8 cellular contexts compared by ENCODE assay signal in genomic region chr14:67943947-67944346, GRCh38.
A peak's percentile ranks its signal among the peaks of the same experiment; 100 is the strongest.
DNase-seq lines count a peak whose midpoint lies in the region; ATAC-seq and TF ChIP-seq lines count a peak whose summit lies in the region.

No MANE protein-coding gene starts in this region.

- H3K27ac Mint-ChIP-seq in natural killer cell: no peak overlapping the region
- H3K27ac Mint-ChIP-seq in natural killer cell treated with Interleukin-12 subunit alpha and Interleukin-12 subunit beta and Interleukin-15 and Interleukin-18, amount 100 ng/mL, for 72 hours: no peak overlapping the region

- H3K27me3 ChIP-seq in right lobe of liver: no peaks in the 10 kb centered on the region

- H3K27ac ChIP-seq in right lobe of liver: peak overlapping the region in 2 of 3 donors; percentile 9 to 95

- H3K9me3 Mint-ChIP-seq in natural killer cell: no peaks in the 10 kb centered on the region
- no peaks in the 10 kb centered on the region for H3K9me3 Mint-ChIP-seq in natural killer cell treated with Interleukin-12 subunit alpha and Interleukin-12 subunit beta and Interleukin-15 and Interleukin-18, amount 100 ng/mL, for 72 hours

- TF ChIP-seq CTCF in natural killer cell (IDR thresholded peaks at IDR 0.05) (peak; percentile 78), right lobe of liver (IDR thresholded peaks at IDR 0.05) (peak; percentile 62 to 96 (median 70))

- no peak overlapping the region for H3K4me3 Mint-ChIP-seq in natural killer cell
- H3K4me3 Mint-ChIP-seq in natural killer cell treated with Interleukin-12 subunit alpha and Interleukin-12 subunit beta and Interleukin-15 and Interleukin-18, amount 100 ng/mL, for 72 hours: no peak overlapping the region

- H3K4me1 ChIP-seq in right lobe of liver: peaks cover 0 to 42% (median 18%) of the 10 kb centered on the region in 4 donors

- intact Hi-C loops in natural killer cell (cut with micrococcal nuclease): loop anchor here (2.0 to 10.0 kb wide), 2 partner anchors 311 to 873 kb away; no protein-coding TSS in a partner anchor
- intact Hi-C loops in right lobe of liver (cut with DNase I): no loop called here

- DNase-seq in natural killer cell (no peak), NCI-H146 treated with DMSO at 0.1 percent for 48 hours (lab: John Stamatoyannopoulos, UW; ENCODE audit: unreplicated experiment) (peak; percentile 47), T follicular helper cell (ENCODE audit: low read depth) (peak; percentile 22), dedifferentiated amniotic fluid mesenchymal stem cell (ENCODE audit: extremely low spot score) (peak; percentile 92), right lobe of liver (peak in 2 of 3 donors; percentile 31 to 66)
- no peak for DNase-seq in natural killer cell treated with Interleukin-12 subunit alpha and Interleukin-12 subunit beta and Interleukin-15 and Interleukin-18, amount 100 ng/mL, for 72 hours (ENCODE audit: low spot score)
- peak; percentile 9 for DNase-seq in stimulated activated CD8-positive, alpha-beta memory T cell treated with anti-CD3 and anti-CD28 coated beads, Interleukin-15, amount 100 ng/mL, for 1 hour (ENCODE audit: low read depth)

- H3K4me3 ChIP-seq in right lobe of liver: no peak overlapping the region

- no peaks in the 10 kb centered on the region for H3K27me3 Mint-ChIP-seq in natural killer cell (ENCODE audit: low read depth in 2 of 2)
- H3K27me3 Mint-ChIP-seq in natural killer cell treated with Interleukin-12 subunit alpha and Interleukin-12 subunit beta and Interleukin-15 and Interleukin-18, amount 100 ng/mL, for 72 hours: no peaks in the 10 kb centered on the region

- no peaks in the 10 kb centered on the region for H3K36me3 ChIP-seq in right lobe of liver

- no peaks in the 10 kb centered on the region for H3K9me3 ChIP-seq in right lobe of liver

- WGBS in right lobe of liver (ENCODE audit: insufficient coverage, low coverage, low lambda C conversion rate, missing lambda C conversion rate): 12% methylated on average over 3 of the region's 3 CpGs

- H3K36me3 Mint-ChIP-seq in natural killer cell: no peaks in the 10 kb centered on the region
- H3K36me3 Mint-ChIP-seq in natural killer cell treated with Interleukin-12 subunit alpha and Interleukin-12 subunit beta and Interleukin-15 and Interleukin-18, amount 100 ng/mL, for 72 hours: no peaks in the 10 kb centered on the region

- no peak for TF ChIP-seq POLR2A in right lobe of liver (IDR thresholded peaks at IDR 0.05)

- ATAC-seq in natural killer cell (peak; percentile 70 to 79 (median 78)), right lobe of liver (peak; percentile 52 to 73 (median 66)), HG03565 (IDR thresholded peaks at IDR 0.05; ENCODE audit: unreplicated experiment) (no peak)
- ATAC-seq in natural killer cell treated with Interleukin-12 subunit alpha and Interleukin-12 subunit beta and Interleukin-15 and Interleukin-18, amount 100 ng/mL, for 72 hours: no peak

- H3K4me1 Mint-ChIP-seq in natural killer cell: no peaks in the 10 kb centered on the region
- H3K4me1 Mint-ChIP-seq in natural killer cell treated with Interleukin-12 subunit alpha and Interleukin-12 subunit beta and Interleukin-15 and Interleukin-18, amount 100 ng/mL, for 72 hours (ENCODE audit: low read depth in 2 of 2): no peaks in the 10 kb centered on the region

Comparison
In these comparisons a context has a peak if more than half of its experiments do, and no peak if none do; other contexts are left out.
1. ATAC-seq: peak in natural killer cell (3 of 3) and right lobe of liver (4 of 4); none in natural killer cell treated with Interleukin-12 subunit alpha and Interleukin-12 subunit beta and Interleukin-15 and Interleukin-18, amount 100 ng/mL, for 72 hours (0 of 2) and HG03565 (single experiment).
2. DNase-seq: peak in NCI-H146 treated with DMSO at 0.1 percent for 48 hours (single experiment), T follicular helper cell (single experiment), dedifferentiated amniotic fluid mesenchymal stem cell (single experiment), right lobe of liver (2 of 3) and stimulated activated CD8-positive, alpha-beta memory T cell treated with anti-CD3 and anti-CD28 coated beads, Interleukin-15, amount 100 ng/mL, for 1 hour (single experiment); none in natural killer cell (single experiment) and natural killer cell treated with Interleukin-12 subunit alpha and Interleukin-12 subunit beta and Interleukin-15 and Interleukin-18, amount 100 ng/mL, for 72 hours (single experiment).